ENCODE assay signal across 8 cellular contexts in the genomic region with DNA sequence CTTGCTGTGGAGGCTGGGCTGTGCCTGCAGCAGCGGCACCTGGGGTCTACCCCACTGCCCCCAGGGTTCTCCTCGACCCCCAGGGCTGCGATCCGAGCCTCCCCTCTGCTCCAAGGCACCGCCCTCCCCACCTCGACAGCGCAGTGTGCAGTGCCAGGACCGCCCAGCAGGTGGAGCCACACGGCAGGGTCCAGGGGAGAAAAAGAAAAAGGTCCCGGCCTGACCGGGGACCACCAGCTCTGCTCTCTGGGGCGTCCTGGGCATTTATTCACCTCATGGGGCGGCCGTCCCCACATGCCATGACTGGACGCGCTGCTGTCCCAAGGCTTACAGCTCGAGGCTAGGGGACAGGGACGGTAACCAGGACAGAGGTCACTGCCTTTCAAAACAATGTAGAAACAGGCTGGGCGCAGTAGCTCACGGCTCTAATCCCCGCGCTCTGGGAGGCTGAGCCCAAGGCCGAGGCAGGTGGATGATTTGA. TPM values are rescaled to one million over a fixed set of nuclear protein-coding genes. Genes with fewer than 3 reads are reported as not detected.
DNase-seq lines count a peak whose midpoint lies in the region; ATAC-seq, FAIRE-seq and TF ChIP-seq lines count a peak whose summit lies in the region.

No MANE protein-coding gene starts in this region.

- peak; percentile 52 for TF ChIP-seq RAD21 in GM12878 (IDR thresholded peaks at IDR 0.05; ENCODE audit: insufficient read depth, low read depth, low read length)

- H3K9me2 ChIP-seq in SU-DHL-6 (replicated peaks; ENCODE audit: insufficient read depth, low read length) = no peaks in the 10 kb centered on the region

- SMC1A ChIA-PET in GM12878 (lab: Charles Lee; ENCODE audit: uncharacterized antibody, unreplicated experiment) = interaction anchor here (1.0 to 1.1 kb wide), 2 partner anchors 10 to 15 kb away, joined by 3 read pairs; no protein-coding TSS in a partner anchor

- peak; percentile 87 for ATAC-seq in GM12878
- ATAC-seq in left lobe of liver = peak; percentile 45

- CTCF ChIA-PET in GM12878 (lab: Yijun Ruan, JAX) = interaction anchor here (0.5 to 4.2 kb wide), 12 partner anchors 8 to 478 kb away, joined by 3 to 27 read pairs (median 4); a partner anchor contains a TSS

- WGBS in GM12878 (ENCODE audit: insufficient coverage, insufficient replicate concordance, low lambda C conversion rate, missing lambda C conversion rate) = 28% methylated on average over 23 of the region's 23 CpGs

- H3K79me2 ChIP-seq in SU-DHL-6 (ENCODE audit: insufficient read depth, low read length) (peaks cover 96% of the 10 kb centered on the region), GM12878 (ENCODE audit: control insufficient read depth, insufficient read depth, low read length) (peaks cover 31% of the 10 kb centered on the region)

- H2AFZ ChIP-seq in SU-DHL-6 (ENCODE audit: low read depth, low read length, severe bottlenecking) = no peak overlapping the region
- H2AFZ ChIP-seq in GM12878 (ENCODE audit: control insufficient read depth, low read depth, low read length) = no peak overlapping the region

- H3K4me2 ChIP-seq in SU-DHL-6 (ENCODE audit: low read depth, low read length, poor library complexity, severe bottlenecking) (no peak overlapping the region), GM12878 (ENCODE audit: control insufficient read depth, insufficient read depth) (no peak overlapping the region)

- H3K27ac ChIP-seq in SU-DHL-6 (ENCODE audit: low read depth, low read length) = no peak overlapping the region
- no peak overlapping the region for H3K27ac ChIP-seq in GM12878 (ENCODE audit: control insufficient read depth, insufficient read depth)

- no peak for TF ChIP-seq EP300 in GM12878 (IDR thresholded peaks at IDR 0.05; ENCODE audit: borderline replicate concordance in 1 of 2, control insufficient read depth in 1 of 2, low read depth in 2 of 2, low read length in 2 of 2)

- H3K4me3 ChIP-seq in SU-DHL-6 (ENCODE audit: insufficient read depth, low read length, poor library complexity, severe bottlenecking) (no peak overlapping the region), GM12878 (no peak overlapping the region)

- H3K9ac ChIP-seq in SU-DHL-6 (ENCODE audit: low read length) (no peak overlapping the region), GM12878 (ENCODE audit: control insufficient read depth, insufficient read depth, low read length) (no peak overlapping the region)

- no TSS peak for BruUV-seq in GM12878 (replicated peaks; lab: Mats Ljungman, UMichigan)

- POLR2A ChIA-PET in GM12878 (lab: Charles Lee) = interaction anchor here (0.6 to 0.9 kb wide), 2 partner anchors 9 to 12 kb away, joined by 3 to 4 read pairs; no protein-coding TSS in a partner anchor

- peak; percentile 68 for FAIRE-seq in GM12878 (lab: Jason Lieb, UNC)

- TF ChIP-seq CTCF in SU-DHL-6 (IDR thresholded peaks at IDR 0.05; ENCODE audit: insufficient read depth, low read length, poor library complexity, severe bottlenecking) = peak; percentile 97
- peak; percentile 82 to 98 (median 96) for TF ChIP-seq CTCF in GM12878 (IDR thresholded peaks at IDR 0.05 in 2 of 3, conservative IDR thresholded peaks at IDR 0.05 in 1 of 3; ENCODE audit: control insufficient read depth in 2 of 3, extremely low read depth in 1 of 3, insufficient read depth in 1 of 3, low read depth in 3 of 3, low read length in 3 of 3)

- no peaks in the 10 kb centered on the region for H3K36me3 ChIP-seq in SU-DHL-6 (ENCODE audit: low read length)
- no peaks in the 10 kb centered on the region; a peak in 2 of 4 replicates for H3K36me3 ChIP-seq in GM12878 (ENCODE audit: control insufficient read depth in 2 of 2, insufficient read depth in 2 of 2, low read length in 1 of 2)

- DNase-seq in NCI-H2227 (lab: John Stamatoyannopoulos, UW; ENCODE audit: unreplicated experiment) (peak; percentile 49), NCI-H2227 treated with DMSO at 0.1 percent for 48 hours (lab: John Stamatoyannopoulos, UW) (no peak), GM12878 (ENCODE audit: low read depth, low spot score) (no peak), left lobe of liver (ENCODE audit: low spot score) (peak; percentile 78), NCI-H526 (lab: John Stamatoyannopoulos, UW) (no peak), NCI-H1048 (lab: John Stamatoyannopoulos, UW) (no peak)
- DNase-seq in stimulated activated naive CD4-positive, alpha-beta T cell (lab: John Stamatoyannopoulos, UW) = peak; percentile 14 to 58 (median 42)

- intact Hi-C loops in GM12878 (cut with micrococcal nuclease; ENCODE audit: unreplicated experiment) = no loop called here

- no peaks in the 10 kb centered on the region for H3K4me1 ChIP-seq in GM12878 (ENCODE audit: control insufficient read depth, insufficient read depth, low read length)

- H3K27me3 ChIP-seq in SU-DHL-6 (ENCODE audit: low read length) (no peaks in the 10 kb centered on the region), GM12878 (replicated peaks in 1 of 2; ENCODE audit: control insufficient read depth in 2 of 2, insufficient read depth in 2 of 2, low read length in 1 of 2) (no peaks in the 10 kb centered on the region)

- TF ChIP-seq POLR2A in GM12878 (IDR thresholded peaks at IDR 0.05; ENCODE audit: low read depth, low read length) = no peak; the same call in 1 of the 2 replicates

- H3K9me3 ChIP-seq in SU-DHL-6 (ENCODE audit: insufficient read depth, low read length) = no peaks in the 10 kb centered on the region
- H3K9me3 ChIP-seq in GM12878 (replicated peaks; ENCODE audit: control insufficient read depth, insufficient read depth, low read length) = no peaks in the 10 kb centered on the region

- no peaks in the 10 kb centered on the region for H3F3A ChIP-seq in SU-DHL-6 (ENCODE audit: insufficient read depth)

- H4K20me1 ChIP-seq in SU-DHL-6 (ENCODE audit: low read depth, low read length) (peaks cover 7% of the 10 kb centered on the region; the same call in 1 of the 2 replicates), GM12878 (ENCODE audit: control insufficient read depth, insufficient read depth) (peaks cover 8% of the 10 kb centered on the region)

- in situ Hi-C loops in GM12878 (cut with MboI) = no loop called here

- RAD21 ChIA-PET in GM12878 (lab: Charles Lee; ENCODE audit: unreplicated experiment) = interaction anchor here (1.2 kb wide), 1 partner anchor 22 kb away, joined by 3 read pairs; no protein-coding TSS in a partner anchor

RNA-seq across cellular contexts. Expression of a gene that starts 10.6 kb away (rescaled TPM):
- 47.1 and 50.6 TPM in 2 replicates for total RNA-seq in GM12878 (2013; cell fraction: nucleolus; rRNA removed)
- total RNA-seq in GM12878 (2014; rRNA removed) (5.2 and 11.7 TPM in 2 replicates), GM12878 (2014; rRNA removed; fragmentation: Illumina TruSeq; extraction: Trizol) (6.4 and 8.5 TPM in 2 replicates), GM12878 (2021) (38.1 and 45.2 TPM in 2 replicates), left lobe of liver (19.3 TPM)
- 8.9 TPM for polyA plus RNA-seq in GM12878 (2011; ENCODE audit: low read depth)
- polyA plus RNA-seq in GM12878 (2011; rRNA removed) (2.7 and 9.5 TPM in 2 replicates), GM12878 (2014; fragmentation: Illumina TruSeq; extraction: Trizol) (4.0 and 8.2 TPM in 2 replicates), GM12878 (2014; fragmentation: Nextera tagmentation; extraction: Ambion mirVana) (under 1 TPM; 0.03 to 0.64 TPM), GM12878 (2014; rRNA removed) (31.3 and 38.2 TPM in 2 replicates), GM12878 (2016; fragmentation: Nextera tagmentation; extraction: Ambion mirVana) (1 to 10 TPM; 3.7 to 8.4 TPM)
- 16.1 and 17.2 TPM in 2 replicates for polyA plus RNA-seq in GM12878 (2011; cell fraction: cytosol; rRNA removed)
- polyA plus RNA-seq in GM12878 (2011; cell fraction: nucleus; rRNA removed) = 52.3 and 81.1 TPM in 2 replicates
- 23.8 and 34.3 TPM in 2 replicates for polyA plus RNA-seq in GM12878 (2012)
- 9.6 and 10.0 TPM in 2 replicates for polyA minus RNA-seq in GM12878 (2011; rRNA and poly(A)+ RNA removed)
- polyA minus RNA-seq in GM12878 (2011; cell fraction: cytosol; rRNA and poly(A)+ RNA removed) = 10.0 and 14.4 TPM in 2 replicates
- polyA minus RNA-seq in GM12878 (2011; cell fraction: nucleus; rRNA and poly(A)+ RNA removed) = 7.4 and 15.0 TPM in 2 replicates

RNA-seq across cellular contexts. Expression of a gene that starts 25.6 kb away (rescaled TPM):
- total RNA-seq in GM12878 (2013; cell fraction: nucleolus; rRNA removed) = 3.1 and 4.2 TPM in 2 replicates
- total RNA-seq in GM12878 (2014; rRNA removed) (0.38 and 0.51 TPM in 2 replicates), GM12878 (2014; rRNA removed; fragmentation: Illumina TruSeq; extraction: Trizol) (0.36 and 0.74 TPM in 2 replicates), GM12878 (2021) (1.0 and 1.7 TPM in 2 replicates), left lobe of liver (1.4 TPM)
- 1.3 TPM for polyA plus RNA-seq in GM12878 (2011; ENCODE audit: low read depth)
- polyA plus RNA-seq in GM12878 (2011; rRNA removed) (0.86 and 1.6 TPM in 2 replicates), GM12878 (2014; fragmentation: Illumina TruSeq; extraction: Trizol) (0.43 and 0.48 TPM in 2 replicates), GM12878 (2014; fragmentation: Nextera tagmentation; extraction: Ambion mirVana) (under 1 TPM; 0.13 to 0.34 TPM), GM12878 (2014; rRNA removed) (0.76 and 1.3 TPM in 2 replicates), GM12878 (2016; fragmentation: Nextera tagmentation; extraction: Ambion mirVana) (1 to 10 TPM in 1 of 2 experiments, under 1 TPM in 1; 0.54 to 1.0 TPM)
- polyA plus RNA-seq in GM12878 (2011; cell fraction: cytosol; rRNA removed) = 2.6 TPM in 2 replicates
- 6.1 and 6.5 TPM in 2 replicates for polyA plus RNA-seq in GM12878 (2011; cell fraction: nucleus; rRNA removed)
- 1.8 and 2.5 TPM in 2 replicates for polyA plus RNA-seq in GM12878 (2012)
- polyA minus RNA-seq in GM12878 (2011; rRNA and poly(A)+ RNA removed) = 1.9 and 2.3 TPM in 2 replicates
- polyA minus RNA-seq in GM12878 (2011; cell fraction: cytosol; rRNA and poly(A)+ RNA removed) = 0.73 and 2.3 TPM in 2 replicates
- 0.73 and 1.1 TPM in 2 replicates for polyA minus RNA-seq in GM12878 (2011; cell fraction: nucleus; rRNA and poly(A)+ RNA removed)

RNA-seq across cellular contexts. Expression of a gene that starts 25.7 kb away (rescaled TPM):
- total RNA-seq in GM12878 (2013; cell fraction: nucleolus; rRNA removed) = 4.1 and 5.1 TPM in 2 replicates
- 5.4 and 6.2 TPM in 2 replicates for total RNA-seq in GM12878 (2014; rRNA removed)
- 2.2 and 2.6 TPM in 2 replicates for total RNA-seq in GM12878 (2014; rRNA removed; fragmentation: Illumina TruSeq; extraction: Trizol)
- total RNA-seq in GM12878 (2021) = 37.6 and 41.2 TPM in 2 replicates
- polyA plus RNA-seq in GM12878 (2011; ENCODE audit: low read depth) = 2.1 TPM
- polyA plus RNA-seq in GM12878 (2011; rRNA removed) = 0.89 and 1.6 TPM in 2 replicates
- polyA plus RNA-seq in GM12878 (2011; cell fraction: cytosol; rRNA removed) = 4.1 and 7.5 TPM in 2 replicates
- polyA plus RNA-seq in GM12878 (2011; cell fraction: nucleus; rRNA removed) = 11.3 and 26.9 TPM in 2 replicates
- 9.1 and 13.8 TPM in 2 replicates for polyA plus RNA-seq in GM12878 (2012)
- 0.57 and 2.6 TPM in 2 replicates for polyA plus RNA-seq in GM12878 (2014; fragmentation: Illumina TruSeq; extraction: Trizol)
- under 1 TPM; 0.03 to 0.24 TPM for polyA plus RNA-seq in GM12878 (2014; fragmentation: Nextera tagmentation; extraction: Ambion mirVana)
- 13.4 and 13.7 TPM in 2 replicates for polyA plus RNA-seq in GM12878 (2014; rRNA removed)
- polyA plus RNA-seq in GM12878 (2016; fragmentation: Nextera tagmentation; extraction: Ambion mirVana) = 1 to 10 TPM; 2.1 to 2.5 TPM
- 0.59 and 1.9 TPM in 2 replicates for polyA minus RNA-seq in GM12878 (2011; rRNA and poly(A)+ RNA removed)
- 4.9 and 7.4 TPM in 2 replicates for polyA minus RNA-seq in GM12878 (2011; cell fraction: cytosol; rRNA and poly(A)+ RNA removed)
- polyA minus RNA-seq in GM12878 (2011; cell fraction: nucleus; rRNA and poly(A)+ RNA removed) = 1.5 and 6.3 TPM in 2 replicates
- 11.9 TPM for total RNA-seq in left lobe of liver

RNA-seq across cellular contexts. Expression of a gene that starts 47.6 kb away (rescaled TPM):
- 25.8 and 29.5 TPM in 2 replicates for total RNA-seq in GM12878 (2013; cell fraction: nucleolus; rRNA removed)
- 109 and 126 TPM in 2 replicates for total RNA-seq in GM12878 (2014; rRNA removed)
- total RNA-seq in GM12878 (2014; rRNA removed; fragmentation: Illumina TruSeq; extraction: Trizol) = 5.6 and 7.0 TPM in 2 replicates
- 72.6 and 77.6 TPM in 2 replicates for total RNA-seq in GM12878 (2021)
- 8.6 TPM for polyA plus RNA-seq in GM12878 (2011; ENCODE audit: low read depth)
- polyA plus RNA-seq in GM12878 (2011; rRNA removed) = 7.7 and 25.3 TPM in 2 replicates
- 45.6 and 92.1 TPM in 2 replicates for polyA plus RNA-seq in GM12878 (2011; cell fraction: cytosol; rRNA removed)
- polyA plus RNA-seq in GM12878 (2011; cell fraction: nucleus; rRNA removed) = 158 and 188 TPM in 2 replicates
- 36.2 and 44.0 TPM in 2 replicates for polyA plus RNA-seq in GM12878 (2012)
- 0.87 and 2.5 TPM in 2 replicates for polyA plus RNA-seq in GM12878 (2014; fragmentation: Illumina TruSeq; extraction: Trizol)
- under 1 TPM in 1 of 2 experiments, not detected in 1; 0.13 TPM for polyA plus RNA-seq in GM12878 (2014; fragmentation: Nextera tagmentation; extraction: Ambion mirVana)
- 84.5 and 105 TPM in 2 replicates for polyA plus RNA-seq in GM12878 (2014; rRNA removed)
- polyA plus RNA-seq in GM12878 (2016; fragmentation: Nextera tagmentation; extraction: Ambion mirVana) = 10 to 100 TPM; 28.8 to 45.7 TPM
- 22.4 and 32.0 TPM in 2 replicates for polyA minus RNA-seq in GM12878 (2011; rRNA and poly(A)+ RNA removed)
- 21.4 and 26.9 TPM in 2 replicates for polyA minus RNA-seq in GM12878 (2011; cell fraction: cytosol; rRNA and poly(A)+ RNA removed)
- 13.5 and 18.1 TPM in 2 replicates for polyA minus RNA-seq in GM12878 (2011; cell fraction: nucleus; rRNA and poly(A)+ RNA removed)
- total RNA-seq in left lobe of liver = 29.4 TPM

Comparison
In these comparisons a context has a peak if more than half of its experiments do, and no peak if none do; other contexts are left out.
1. DNase-seq: peak in NCI-H2227 (single experiment), left lobe of liver (single experiment) and stimulated activated naive CD4-positive, alpha-beta T cell (6 of 6); none in NCI-H2227 treated with DMSO at 0.1 percent for 48 hours (single experiment), GM12878 (single experiment), NCI-H526 (0 of 2) and NCI-H1048 (single experiment).